20 cellular contexts compared by ENCODE assay signal in genomic region chr9:38240051-38240450, GRCh38.
A peak's percentile ranks its signal among the peaks of the same experiment; 100 is the strongest.
DNase-seq lines count a peak whose midpoint lies in the region; ATAC-seq and TF ChIP-seq lines count a peak whose summit lies in the region.
"Had no signal": no experiment of that assay in that cellular context is flagged by ENCODE, and none has a peak within 500 bp of the region (broad histone marks: within the 10 kb centered on the region; RNA-seq: fewer than 3 reads in every experiment).

No MANE protein-coding gene starts in this region.

- no peak overlapping the region for H3K27ac Mint-ChIP-seq in osteocyte (ENCODE audit: unreplicated experiment)
- peak overlapping the region in 1 of 9 donors; percentile 22 for H3K27ac Mint-ChIP-seq in naive thymus-derived CD4-positive, alpha-beta T cell
- H3K27ac Mint-ChIP-seq: B cell; CD4-positive, CD25-positive, alpha-beta regulatory T cell; CD8-positive, alpha-beta memory T cell had no signal

- POLR2A ChIA-PET in naive thymus-derived CD4-positive, alpha-beta T cell (lab: Charles Lee): no interaction called here

- intact Hi-C loops in heart left ventricle (cut with DNase I): no loop called here
- intact Hi-C loops in naive thymus-derived CD4-positive, alpha-beta T cell (cut with micrococcal nuclease): no loop called here

- H3K4me3 ChIP-seq in right atrium auricular region (no peak overlapping the region), heart left ventricle (no peak overlapping the region)
- no peak overlapping the region for H3K4me3 ChIP-seq in naive thymus-derived CD4-positive, alpha-beta T cell (ENCODE audit: low read length)
- H3K4me3 ChIP-seq: BLaER1, GM12878, GM23248 had no signal

- H3K9me3 ChIP-seq in right atrium auricular region (no peaks in the 10 kb centered on the region), heart left ventricle (no peaks in the 10 kb centered on the region)
- H3K9me3 ChIP-seq in naive thymus-derived CD4-positive, alpha-beta T cell (ENCODE audit: control insufficient read depth in 2 of 3, low read length in 3 of 3): no peaks in the 10 kb centered on the region
- H3K9me3 ChIP-seq: BLaER1 had no signal

- no peak overlapping the region for H3K4me3 Mint-ChIP-seq in osteocyte (ENCODE audit: unreplicated experiment)
- H3K4me3 Mint-ChIP-seq in naive thymus-derived CD4-positive, alpha-beta T cell: no peak overlapping the region
- H3K4me3 Mint-ChIP-seq: B cell; CD4-positive, CD25-positive, alpha-beta regulatory T cell; CD8-positive, alpha-beta memory T cell had no signal

- no peak for TF ChIP-seq CTCF in right atrium auricular region (IDR thresholded peaks at IDR 0.05)
- no peak for TF ChIP-seq CTCF in heart left ventricle (IDR thresholded peaks at IDR 0.05)
- no peak for TF ChIP-seq CTCF in osteocyte (IDR thresholded peaks at IDR 0.05)

- no peaks in the 10 kb centered on the region for H3K9me3 Mint-ChIP-seq in osteocyte (ENCODE audit: unreplicated experiment)
- peaks cover 0 to 13% (median 1%) of the 10 kb centered on the region in 11 donors for H3K9me3 Mint-ChIP-seq in naive thymus-derived CD4-positive, alpha-beta T cell

- DNase-seq in activated CD8-positive, alpha-beta memory T cell treated with anti-CD3 and anti-CD28 coated beads for 24 hours: peak; percentile 37
- no peak for DNase-seq in activated CD8-positive, alpha-beta memory T cell treated with anti-CD3 and anti-CD28 coated beads, Interleukin-2, amount 50 U/mL, for 4 hours
- DNase-seq in right atrium auricular region (ENCODE audit: low spot score) (peak; percentile 16), heart left ventricle (no peak), osteocyte (ENCODE audit: extremely low spot score, unreplicated experiment) (peak; percentile 36)
- no peak for DNase-seq in naive thymus-derived CD4-positive, alpha-beta T cell
- DNase-seq: CD4-positive, CD25-positive, alpha-beta regulatory T cell; CD8-positive, alpha-beta memory T cell; DMS 273 treated with DMSO at 0.1 percent for 48 hours; DMS79; EL; GDM1; GM23248; H7; HCEC 1CT had no signal

- no peak for TF ChIP-seq POLR2A in heart left ventricle (IDR thresholded peaks at IDR 0.05)

- H3K27ac ChIP-seq in right atrium auricular region: no peak overlapping the region
- no peak overlapping the region for H3K27ac ChIP-seq in heart left ventricle
- H3K27ac ChIP-seq in naive thymus-derived CD4-positive, alpha-beta T cell (ENCODE audit: low read depth, low read length): no peak overlapping the region
- H3K27ac ChIP-seq: 22Rv1, BLaER1, C4-2B, GM23248 had no signal

- H3K27me3 Mint-ChIP-seq in osteocyte (ENCODE audit: unreplicated experiment): peaks cover 42% of the 10 kb centered on the region
- peaks cover 0 to 7% (median 0%) of the 10 kb centered on the region in 5 donors for H3K27me3 Mint-ChIP-seq in naive thymus-derived CD4-positive, alpha-beta T cell

- H3K36me3 ChIP-seq in right atrium auricular region (no peaks in the 10 kb centered on the region), heart left ventricle (no peaks in the 10 kb centered on the region)
- no peaks in the 10 kb centered on the region for H3K36me3 ChIP-seq in naive thymus-derived CD4-positive, alpha-beta T cell (ENCODE audit: control insufficient read depth in 2 of 3, insufficient read depth in 3 of 3, low read length in 3 of 3)
- H3K36me3 ChIP-seq: BLaER1 had no signal

- H3K4me1 ChIP-seq in right atrium auricular region (no peaks in the 10 kb centered on the region), heart left ventricle (no peaks in the 10 kb centered on the region)
- H3K4me1 ChIP-seq in naive thymus-derived CD4-positive, alpha-beta T cell (ENCODE audit: control insufficient read depth in 2 of 2, insufficient read depth in 2 of 2, low read length in 2 of 2): no peaks in the 10 kb centered on the region

- WGBS in heart left ventricle, 4 donors: 88 to 93% (median 90%) methylated on average over 2 of the region's 2 CpGs

- ATAC-seq in heart left ventricle: no peak
- no peak for ATAC-seq in naive thymus-derived CD4-positive, alpha-beta T cell
- ATAC-seq: GM12878 had no signal

- H3K4me1 Mint-ChIP-seq in osteocyte (ENCODE audit: unreplicated experiment): no peaks in the 10 kb centered on the region
- H3K4me1 Mint-ChIP-seq in naive thymus-derived CD4-positive, alpha-beta T cell: no peaks in the 10 kb centered on the region
- H3K4me1 Mint-ChIP-seq: B cell; CD4-positive, CD25-positive, alpha-beta regulatory T cell; CD8-positive, alpha-beta memory T cell had no signal

- CTCF ChIA-PET in naive thymus-derived CD4-positive, alpha-beta T cell (lab: Charles Lee): no interaction called here

- no peaks in the 10 kb centered on the region for H3K36me3 Mint-ChIP-seq in osteocyte (ENCODE audit: unreplicated experiment)
- peaks cover 0 to 3% (median 0%) of the 10 kb centered on the region in 5 donors for H3K36me3 Mint-ChIP-seq in naive thymus-derived CD4-positive, alpha-beta T cell
- H3K36me3 Mint-ChIP-seq: CD4-positive, CD25-positive, alpha-beta regulatory T cell; CD8-positive, alpha-beta memory T cell had no signal

- H3K27me3 ChIP-seq in right atrium auricular region (no peaks in the 10 kb centered on the region), heart left ventricle (peaks cover 0 to 2% (median 0%) of the 10 kb centered on the region in 9 donors)
- no peaks in the 10 kb centered on the region for H3K27me3 ChIP-seq in naive thymus-derived CD4-positive, alpha-beta T cell (ENCODE audit: control insufficient read depth in 2 of 2, insufficient read depth in 2 of 2, low read length in 2 of 2)
- H3K27me3 ChIP-seq: BLaER1 had no signal

Comparison
In these comparisons a context has a peak if more than half of its experiments do, and no peak if none do; other contexts are left out.
1. DNase-seq: peak in activated CD8-positive, alpha-beta memory T cell treated with anti-CD3 and anti-CD28 coated beads for 24 hours (single experiment), right atrium auricular region (single experiment) and osteocyte (single experiment); none in activated CD8-positive, alpha-beta memory T cell treated with anti-CD3 and anti-CD28 coated beads, Interleukin-2, amount 50 U/mL, for 4 hours (single experiment), heart left ventricle (0 of 5) and naive thymus-derived CD4-positive, alpha-beta T cell (0 of 9).